9 cellular contexts compared by ENCODE assay signal in genomic region chr15:83380682-83381081, GRCh38.
DNase-seq lines count a peak whose midpoint lies in the region; ATAC-seq, FAIRE-seq and TF ChIP-seq lines count a peak whose summit lies in the region.
"Had no signal": no experiment of that assay in that cellular context is flagged by ENCODE, and none has a peak within 500 bp of the region (broad histone marks: within the 10 kb centered on the region; RNA-seq: fewer than 3 reads in every experiment).

No MANE protein-coding gene starts in this region.

- no peak overlapping the region for H3K14ac ChIP-seq in mesenchymal stem cell (ENCODE audit: low read length in 2 of 2)

- peak; percentile 66 for TF ChIP-seq CTCF in A549 (IDR thresholded peaks at IDR 0.05)
- TF ChIP-seq CTCF in GM12875 (IDR thresholded peaks at IDR 0.05; ENCODE audit: borderline replicate concordance, insufficient read depth, low read depth, low read length): peak; percentile 78
- TF ChIP-seq CTCF in bronchial epithelial cell (IDR thresholded peaks at IDR 0.05; ENCODE audit: insufficient read depth, low read length, severe bottlenecking): peak; percentile 36

- H4K8ac ChIP-seq in mesenchymal stem cell (ENCODE audit: low read length): no peak overlapping the region

- DNase-seq in A549 (ENCODE audit: low read depth in 1 of 2, low spot score in 1 of 2) (peak; percentile 62 to 72), NCI-H82 treated with DMSO at 0.1 percent for 48 hours (lab: John Stamatoyannopoulos, UW; ENCODE audit: unreplicated experiment) (peak; percentile 50), bronchial epithelial cell (ENCODE audit: low read depth) (peak; percentile 89), mesenchymal stem cell (peak; percentile 35), NCI-H446 (lab: John Stamatoyannopoulos, UW) (no peak), activated gamma-delta T cell treated with Interleukin-2 at 50 U/mL for 16 hours (no peak)

- no peak overlapping the region for H2BK12ac ChIP-seq in mesenchymal stem cell (ENCODE audit: low read length in 2 of 2)

- H3K27me3 ChIP-seq in bronchial epithelial cell (ENCODE audit: control insufficient read depth, insufficient read depth, low read length): no peaks in the 10 kb centered on the region
- H3K27me3 ChIP-seq in mesenchymal stem cell (ENCODE audit: control insufficient read depth in 1 of 2, insufficient read depth in 1 of 2, low read length in 2 of 2): peaks cover 0 to 35% of the 10 kb centered on the region in 2 experiments

- no peak overlapping the region for H2BK5ac ChIP-seq in mesenchymal stem cell (ENCODE audit: low read depth, low read length, poor library complexity, severe bottlenecking)

- FAIRE-seq in A549 (lab: Jason Lieb, UNC): peak; percentile 67
- FAIRE-seq in bronchial epithelial cell (lab: Jason Lieb, UNC): peak; percentile 94

- no peak overlapping the region for H3K4me3 ChIP-seq in A549
- H3K4me3 ChIP-seq in GM12875 (ENCODE audit: low read depth, low read length): no peak overlapping the region
- H3K4me3 ChIP-seq in bronchial epithelial cell (ENCODE audit: low read depth, low read length): no peak overlapping the region
- no peak overlapping the region for H3K4me3 ChIP-seq in mesenchymal stem cell (ENCODE audit: insufficient read depth in 1 of 2, low read depth in 1 of 2, low read length in 2 of 2)
- H3K4me3 ChIP-seq: HAP-1 had no signal

- TF ChIP-seq EP300 in A549 (IDR thresholded peaks at IDR 0.05): no peak

- no peaks in the 10 kb centered on the region for H3K79me1 ChIP-seq in mesenchymal stem cell (replicated peaks; ENCODE audit: low read length, poor library complexity, severe bottlenecking)

- WGBS in A549 (ENCODE audit: missing lambda C conversion rate): 20% methylated on average over 4 of the region's 4 CpGs
- WGBS in mesenchymal stem cell: 38% methylated on average over 1 of the region's 4 CpGs

- peaks cover 20% of the 10 kb centered on the region for H3K4me1 ChIP-seq in A549
- H3K4me1 ChIP-seq in mesenchymal stem cell (ENCODE audit: control insufficient read depth, insufficient read depth, low read depth, low read length): peaks cover 14% of the 10 kb centered on the region

- no peak for TF ChIP-seq POLR2A in A549 (IDR thresholded peaks at IDR 0.05; ENCODE audit: low read length)

- no peak overlapping the region for H2AFZ ChIP-seq in mesenchymal stem cell (ENCODE audit: low read depth, low read length)

- ATAC-seq in A549 (peak; percentile 86 to 90), HG02798 (IDR thresholded peaks at IDR 0.05; ENCODE audit: poor library complexity, unreplicated experiment) (peak; percentile 84)

- H2BK120ac ChIP-seq in mesenchymal stem cell (ENCODE audit: low read depth, low read length): no peak overlapping the region

- no peaks in the 10 kb centered on the region for H3K9me3 ChIP-seq in A549
- no peaks in the 10 kb centered on the region for H3K9me3 ChIP-seq in mesenchymal stem cell (ENCODE audit: control insufficient read depth, low read length)

- H2BK15ac ChIP-seq in mesenchymal stem cell (ENCODE audit: low read depth, poor library complexity, severe bottlenecking): no peak overlapping the region

- no peak overlapping the region; the same call in 2 of the 3 replicates for H3K4me2 ChIP-seq in A549
- no peak overlapping the region for H3K4me2 ChIP-seq in mesenchymal stem cell (ENCODE audit: low read length, poor library complexity, severe bottlenecking)

- no peak overlapping the region for H3K4ac ChIP-seq in mesenchymal stem cell (ENCODE audit: low read depth in 1 of 2, low read length in 2 of 2)

- peak overlapping the region; percentile 71 for H2AK5ac ChIP-seq in mesenchymal stem cell (ENCODE audit: low read length, severe bottlenecking)

- H3K9ac ChIP-seq in mesenchymal stem cell (ENCODE audit: low read length): no peak overlapping the region

- H3K23ac ChIP-seq in mesenchymal stem cell (ENCODE audit: low read length in 2 of 2): no peak overlapping the region

- TF ChIP-seq RAD21 in A549 (conservative IDR thresholded peaks at IDR 0.05 in 1 of 2, IDR thresholded peaks at IDR 0.05 in 1 of 2): peak; percentile 76 to 90

- CTCF ChIA-PET in A549 (lab: Yijun Ruan, JAX): interaction anchor here (0.6 to 4.5 kb wide), 19 partner anchors 9 to 311 kb away, joined by 3 to 83 read pairs (median 4); no protein-coding TSS in a partner anchor

- H4K91ac ChIP-seq in mesenchymal stem cell (ENCODE audit: low read length): no peak overlapping the region

- H3K36me3 ChIP-seq in bronchial epithelial cell (ENCODE audit: control insufficient read depth, insufficient read depth, low read length) (no peaks in the 10 kb centered on the region), mesenchymal stem cell (ENCODE audit: control insufficient read depth in 1 of 2, insufficient read depth in 2 of 2, low read depth in 1 of 2, low read length in 2 of 2) (no peaks in the 10 kb centered on the region)
- H3K36me3 ChIP-seq: HAP-1 had no signal

- peak overlapping the region; percentile 59 to 64; a peak in 5 of 6 replicates for H3K27ac ChIP-seq in A549
- no peak overlapping the region for H3K27ac ChIP-seq in mesenchymal stem cell (ENCODE audit: low read length, poor library complexity, severe bottlenecking)

- POLR2A ChIA-PET in A549 (lab: Yijun Ruan, JAX): no interaction called here

- H3K18ac ChIP-seq in mesenchymal stem cell (ENCODE audit: low read depth in 1 of 2, low read length in 2 of 2): no peak overlapping the region

TF ChIP-seq in A549, 52 proteins besides CTCF, POLR2A, EP300 and RAD21:
- TF ChIP-seq MAX (IDR thresholded peaks at IDR 0.05): no peak
- TF ChIP-seq SMC3 (IDR thresholded peaks at IDR 0.05): peak; percentile 81
- no peak for TF ChIP-seq FOSL2 (IDR thresholded peaks at IDR 0.05)
- peak; percentile 86 for TF ChIP-seq FOSL2 (CRISPR knock-in tag; IDR thresholded peaks at IDR 0.05)
- no peak for TF ChIP-seq CBX2 (IDR thresholded peaks at IDR 0.05; ENCODE audit: borderline replicate concordance, low read depth)

Comparison
In these comparisons a context has a peak if more than half of its experiments do, and no peak if none do; other contexts are left out.
1. DNase-seq: peak in A549 (2 of 2), NCI-H82 treated with DMSO at 0.1 percent for 48 hours (single experiment), bronchial epithelial cell (single experiment) and mesenchymal stem cell (single experiment); none in NCI-H446 (0 of 2) and activated gamma-delta T cell treated with Interleukin-2 at 50 U/mL for 16 hours (single experiment).
2. Peak in every context shown above with its lines, with median percentiles within 50 percentile points of each other: CTCF ChIP-seq.